Comparison of ENCODE assay signal across 8 cellular contexts in genomic region chr22:42614312-42615091, GRCh38. TPM values are rescaled to one million over a fixed set of nuclear protein-coding genes. Genes with fewer than 3 reads are reported as not detected.
DNase-seq lines count a peak whose midpoint lies in the region; ATAC-seq and TF ChIP-seq lines count a peak whose summit lies in the region.

A gene with protein sequence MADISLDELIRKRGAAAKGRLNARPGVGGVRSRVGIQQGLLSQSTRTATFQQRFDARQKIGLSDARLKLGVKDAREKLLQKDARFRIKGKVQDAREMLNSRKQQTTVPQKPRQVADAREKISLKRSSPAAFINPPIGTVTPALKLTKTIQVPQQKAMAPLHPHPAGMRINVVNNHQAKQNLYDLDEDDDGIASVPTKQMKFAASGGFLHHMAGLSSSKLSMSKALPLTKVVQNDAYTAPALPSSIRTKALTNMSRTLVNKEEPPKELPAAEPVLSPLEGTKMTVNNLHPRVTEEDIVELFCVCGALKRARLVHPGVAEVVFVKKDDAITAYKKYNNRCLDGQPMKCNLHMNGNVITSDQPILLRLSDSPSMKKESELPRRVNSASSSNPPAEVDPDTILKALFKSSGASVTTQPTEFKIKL (minus strand): TSS chr22:42614883. CDS start chr22:42614857, 26 bp downstream.

- peak; percentile 99 for DNase-seq in BE2C
- DNase-seq in NCI-H510A (lab: John Stamatoyannopoulos, UW): peak; percentile 82
- DNase-seq in activated CD4-positive, alpha-beta T cell treated with anti-CD3 and anti-CD28 coated beads for 1 hour: peak; percentile 98
- peak; percentile 98 for DNase-seq in cerebellum (ENCODE audit: low spot score)
- peak; percentile 84 for DNase-seq in kidney epithelial cell (ENCODE audit: low read depth)
- DNase-seq in stimulated activated CD4-positive, alpha-beta T cell treated with anti-CD3 and anti-CD28 coated beads, Interleukin-15, amount 100 ng/mL, for 48 hours (ENCODE audit: low read depth in 2 of 2): peak; percentile 98 to 99

- H3K27me3 ChIP-seq in BE2C (no peaks in the 10 kb centered on the region), kidney epithelial cell (ENCODE audit: control insufficient read depth, insufficient read depth, low read length) (no peaks in the 10 kb centered on the region)

- 0 out of 2 replicates have a peak, but pooled peaks have one; percentile 15 for TF ChIP-seq CTCF in BE2C (IDR thresholded peaks at IDR 0.05; ENCODE audit: low read depth, low read length)
- peak; percentile 31 for TF ChIP-seq CTCF in kidney epithelial cell (IDR thresholded peaks at IDR 0.05; ENCODE audit: insufficient read depth, low read length, poor library complexity, severe bottlenecking)

- H3K36me3 ChIP-seq in BE2C: peaks cover 24% of the 10 kb centered on the region
- peaks cover 1% of the 10 kb centered on the region for H3K36me3 ChIP-seq in kidney epithelial cell (ENCODE audit: control insufficient read depth, insufficient read depth, low read length)

- no peaks in the 10 kb centered on the region for H3K9me3 ChIP-seq in BE2C

- peak; percentile 77 for ATAC-seq in HG03439 (IDR thresholded peaks at IDR 0.05; ENCODE audit: unreplicated experiment)

- H3K4me3 ChIP-seq in BE2C (ENCODE audit: low read depth, low read length) (peak within 1 kb of the TSS; percentile 92), kidney epithelial cell (ENCODE audit: low read depth, low read length) (peak within 1 kb of the TSS; percentile 80)

- peaks cover 6% of the 10 kb centered on the region; the same call in 1 of the 2 replicates for H3K4me1 ChIP-seq in BE2C

- TF ChIP-seq POLR2A in GM19193 (IDR thresholded peaks at IDR 0.05; ENCODE audit: extremely low read depth, insufficient read depth, insufficient read length): peak; percentile 71

RNA-seq across cellular contexts. Expression of the gene that starts here (rescaled TPM):
- 147 TPM for polyA plus RNA-seq in BE2C (2012; ENCODE audit: insufficient read depth, insufficient read length, low read depth)
- 27.2 TPM for total RNA-seq in cerebellum
- 29.7 and 34.7 TPM in 2 replicates for total RNA-seq in kidney epithelial cell

Comparison
In these comparisons a context has a peak if more than half of its experiments do, and no peak if none do; other contexts are left out.
1. Peak in every context shown above with its lines: DNase-seq, ATAC-seq and H3K4me3 ChIP-seq.